Comparison of ENCODE assay signal across 8 cellular contexts in the genomic region with DNA sequence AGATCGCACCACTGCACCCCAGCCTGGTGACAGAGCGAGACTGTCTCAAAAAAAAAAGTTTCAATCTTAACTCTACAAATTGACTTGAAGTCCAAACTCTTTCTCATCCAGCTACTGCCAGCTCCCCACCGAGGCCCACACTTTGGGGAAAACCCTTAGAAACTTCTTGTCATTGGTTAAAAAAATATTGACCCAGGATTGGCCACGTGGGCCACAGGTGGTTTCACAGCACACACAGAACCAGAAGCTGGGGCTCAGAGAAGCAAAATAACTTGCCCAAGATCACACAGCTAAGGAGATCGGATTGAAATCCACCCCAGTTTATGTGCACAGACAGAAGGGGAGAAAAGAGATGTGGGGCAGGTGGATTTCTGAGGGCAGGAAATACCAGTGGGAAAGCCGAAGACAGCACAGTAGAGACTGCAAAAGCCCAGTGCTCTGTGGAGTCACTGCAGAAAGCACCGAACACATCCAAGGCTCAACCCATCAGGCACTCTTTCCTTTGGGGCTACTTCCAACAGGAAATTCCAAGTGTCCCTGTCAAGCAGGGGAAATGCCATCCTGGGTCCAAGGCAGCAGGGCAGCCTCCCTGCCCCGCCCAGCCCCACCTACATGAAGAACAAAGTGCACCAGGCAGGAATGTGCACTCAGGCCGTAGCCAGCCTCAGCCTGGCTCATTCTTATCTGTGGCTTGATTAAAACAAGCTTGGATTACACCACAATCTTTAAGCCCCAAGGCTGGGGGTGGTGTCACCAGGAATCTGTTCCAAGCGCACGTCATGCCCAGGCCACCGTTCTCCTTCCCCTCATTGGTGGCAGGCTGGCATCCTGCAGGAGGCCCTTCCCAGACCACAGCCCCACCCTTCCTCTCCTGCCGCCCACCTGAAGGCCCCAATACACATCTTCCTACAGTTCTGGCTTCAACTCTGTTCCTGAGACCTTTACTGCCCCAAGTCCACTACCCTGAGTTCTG.
DNase-seq lines count a peak whose midpoint lies in the region; ATAC-seq and TF ChIP-seq lines count a peak whose summit lies in the region.

No MANE protein-coding gene starts in this region.

- peak overlapping the region; percentile 99 for H3K27ac ChIP-seq in RWPE1

- no peak for TF ChIP-seq CTCF in RWPE1 (conservative IDR thresholded peaks at IDR 0.05; ENCODE audit: low read depth)

- peak; percentile 77 for DNase-seq in ELF-1 (ENCODE audit: low read depth, low spot score)
- DNase-seq in RWPE1 (ENCODE audit: low spot score) = peak; percentile 95
- peak; percentile 80 for DNase-seq in fibroblast of gingiva (ENCODE audit: low read depth)
- DNase-seq in sciatic nerve (ENCODE audit: low spot score) = no peak
- DNase-seq in GOT3 (lab: John Stamatoyannopoulos, UW) = no peak
- DNase-seq in RPMI8226 = no peak
- DNase-seq in activated CD4-positive, alpha-beta memory T cell treated with anti-CD3 and anti-CD28 coated beads for 36 hours = no peak

- POLR2A ChIA-PET in RWPE1 (lab: Yijun Ruan, JAX; ENCODE audit: low non-redundant PET) = interaction anchor here (0.5 to 1.2 kb wide), 4 partner anchors 17 to 114 kb away, joined by 3 to 5 read pairs (median 4); no protein-coding TSS in a partner anchor
- POLR2A ChIA-PET in activated CD4-positive, alpha-beta memory T cell treated with anti-CD3 and anti-CD28 coated beads for 36 hours (lab: Charles Lee) = interaction anchor here (0.6 to 0.7 kb wide), 2 partner anchors 7 to 353 kb away, joined by 3 read pairs; no protein-coding TSS in a partner anchor

- no peaks in the 10 kb centered on the region for H3K27me3 Mint-ChIP-seq in activated CD4-positive, alpha-beta memory T cell treated with anti-CD3 and anti-CD28 coated beads for 36 hours

- H3K9me3 Mint-ChIP-seq in activated CD4-positive, alpha-beta memory T cell treated with anti-CD3 and anti-CD28 coated beads for 36 hours = no peaks in the 10 kb centered on the region

- intact Hi-C loops in sciatic nerve (cut with DNase I) = no loop called here
- intact Hi-C loops in activated CD4-positive, alpha-beta memory T cell treated with anti-CD3 and anti-CD28 coated beads for 36 hours (cut with micrococcal nuclease) = no loop called here

- no peak overlapping the region for H3K4me3 Mint-ChIP-seq in activated CD4-positive, alpha-beta memory T cell treated with anti-CD3 and anti-CD28 coated beads for 36 hours

- no peak overlapping the region for H3K27ac Mint-ChIP-seq in activated CD4-positive, alpha-beta memory T cell treated with anti-CD3 and anti-CD28 coated beads for 36 hours

- ATAC-seq in sciatic nerve (peak; percentile 53), GM19467 (IDR thresholded peaks at IDR 0.05; ENCODE audit: unreplicated experiment) (no peak)

- H3K36me3 Mint-ChIP-seq in activated CD4-positive, alpha-beta memory T cell treated with anti-CD3 and anti-CD28 coated beads for 36 hours = no peaks in the 10 kb centered on the region

- CTCF ChIA-PET in RWPE1 (lab: Yijun Ruan, JAX) = interaction anchor here (0.8 kb wide), 1 partner anchor 124 kb away, joined by 5 read pairs; no protein-coding TSS in a partner anchor
- CTCF ChIA-PET in activated CD4-positive, alpha-beta memory T cell treated with anti-CD3 and anti-CD28 coated beads for 36 hours (lab: Charles Lee) = interaction anchor here (0.6 kb wide), 1 partner anchor 95 kb away, joined by 3 read pairs; no protein-coding TSS in a partner anchor

- H3K4me1 Mint-ChIP-seq in activated CD4-positive, alpha-beta memory T cell treated with anti-CD3 and anti-CD28 coated beads for 36 hours (ENCODE audit: low read depth) = peaks cover 12% of the 10 kb centered on the region

Comparison
In these comparisons a context has a peak if more than half of its experiments do, and no peak if none do; other contexts are left out.
1. DNase-seq: peak in ELF-1 (single experiment), RWPE1 (single experiment) and fibroblast of gingiva (single experiment); none in sciatic nerve (single experiment), GOT3 (single experiment), RPMI8226 (single experiment) and activated CD4-positive, alpha-beta memory T cell treated with anti-CD3 and anti-CD28 coated beads for 36 hours (single experiment).